In genomic region chr5:135629666-135630065, GRCh38 we compare ENCODE assay signal across 26 cellular contexts. TPM values are rescaled to one million over a fixed set of nuclear protein-coding genes. Genes with fewer than 3 reads are reported as not detected.
"Had no signal": no experiment of that assay in that cellular context is flagged by ENCODE, and none has a peak within 500 bp of the region (broad histone marks: within the 10 kb centered on the region; RNA-seq: fewer than 3 reads in every experiment).

No MANE protein-coding gene starts in this region.

- ATAC-seq: Right ventricle myocardium inferior, SK-N-SH treated with all-trans-retinoic acid at 6 μM for 48 hours had no signal

- H3K27ac ChIP-seq: PC-9, Peyer's patch had no signal

- H3K9me3 ChIP-seq: Peyer's patch, SJCRH30 had no signal

- H3K36me3 ChIP-seq: Peyer's patch, SJCRH30 had no signal

- H3K4me1 ChIP-seq: Peyer's patch had no signal

- H2AFZ ChIP-seq: PC-9 had no signal

- H3K27me3 ChIP-seq: Peyer's patch, SJCRH30 had no signal

- H3K4me3 ChIP-seq: PC-9, Peyer's patch, SJCRH30 had no signal

- H3K4me2 ChIP-seq: PC-9 had no signal

- DNase-seq: KBM-7; MV-4-11; NCI-H1092; NCI-H1105 treated with DMSO at 0.1 percent for 48 hours; NCI-H1417 treated with DMSO at 0.1 percent for 48 hours; NCI-H146; NCI-H1694 treated with DMSO at 0.1 percent for 48 hours; NCI-H1930; NCI-H2081; NCI-H2107; NCI-H2227 treated with DMSO at 0.1 percent for 48 hours; NCI-H524; NCI-H526 treated with DMSO at 0.1 percent for 48 hours; NCI-H774; NK-92 treated with Interleukin-12 subunit alpha and Interleukin-12 subunit beta, amount 100 ng/mL, for 24 hours; OCI-M1; PC-9; Peyer's patch; SHP77 treated with DMSO at 0.1 percent for 48 hours had no signal

RNA-seq across cellular contexts. Expression of gene CXCL14, which starts 50.9 kb away (rescaled TPM):
- total RNA-seq: HT-29, LHCN-M2, MCF 10A, PC-9, RPMI7951, SJCRH30 had no signal
